In genomic region chr6:157272866-157273755, GRCh38 we compare ENCODE assay signal across 8 cellular contexts. TPM values are rescaled to one million over a fixed set of nuclear protein-coding genes. Genes with fewer than 3 reads are reported as not detected.
DNase-seq lines count a peak whose midpoint lies in the region; ATAC-seq and TF ChIP-seq lines count a peak whose summit lies in the region.

No MANE protein-coding gene starts in this region.

- H3K9me3 ChIP-seq in neural progenitor cell (ENCODE audit: low read depth), result no peaks in the 10 kb centered on the region

- TF ChIP-seq CTCF in GM12873 (IDR thresholded peaks at IDR 0.05; ENCODE audit: insufficient read depth, low read depth, low read length, missing control alignments) (peak; percentile 10), neural progenitor cell (IDR thresholded peaks at IDR 0.05) (peak; percentile 17)

- H3K27me3 ChIP-seq in neural progenitor cell, result peaks cover 35% of the 10 kb centered on the region

- H3K4me3 ChIP-seq in neural progenitor cell, result no peak overlapping the region

- H3K4me1 ChIP-seq in neural progenitor cell, result peaks cover 14% of the 10 kb centered on the region

- ATAC-seq in activated naive CD8-positive, alpha-beta T cell treated with anti-CD3 and anti-CD28 coated beads, Interleukin-2, amount 10 ng/mL, durations not matched to agents 7 days and 5 days (ENCODE audit: low read depth), result no peak
- ATAC-seq in GM21390 (IDR thresholded peaks at IDR 0.05; ENCODE audit: unreplicated experiment) (no peak), GM19023 (IDR thresholded peaks at IDR 0.05; ENCODE audit: unreplicated experiment) (no peak)

- H2AFZ ChIP-seq in neural progenitor cell (replicated peaks), result no peak overlapping the region

- no peaks in the 10 kb centered on the region for H3K79me2 ChIP-seq in neural progenitor cell (ENCODE audit: low read depth)

- H3K4me2 ChIP-seq in neural progenitor cell, result peak overlapping the region; percentile 91

- H3K4me1 Mint-ChIP-seq in activated naive CD8-positive, alpha-beta T cell treated with anti-CD3 and anti-CD28 coated beads, Interleukin-2, amount 10 ng/mL, durations not matched to agents 7 days and 5 days, result peaks cover 6% of the 10 kb centered on the region
- H3K4me1 Mint-ChIP-seq in neural progenitor cell, result peaks cover 25% of the 10 kb centered on the region

- H3K27ac Mint-ChIP-seq in activated naive CD8-positive, alpha-beta T cell treated with anti-CD3 and anti-CD28 coated beads, Interleukin-2, amount 10 ng/mL, durations not matched to agents 7 days and 5 days, result peak overlapping the region; percentile 89
- no peak overlapping the region for H3K27ac Mint-ChIP-seq in neural progenitor cell

- H3K4me3 Mint-ChIP-seq in activated naive CD8-positive, alpha-beta T cell treated with anti-CD3 and anti-CD28 coated beads, Interleukin-2, amount 10 ng/mL, durations not matched to agents 7 days and 5 days, result peak overlapping the region; percentile 92
- peak overlapping the region; percentile 48 for H3K4me3 Mint-ChIP-seq in neural progenitor cell

- H3K27ac ChIP-seq in neural progenitor cell, result no peak overlapping the region

- no peaks in the 10 kb centered on the region for H4K20me1 ChIP-seq in neural progenitor cell (ENCODE audit: low read depth)

- POLR2A ChIA-PET in activated naive CD8-positive, alpha-beta T cell treated with anti-CD3 and anti-CD28 coated beads, Interleukin-2, amount 10 ng/mL, durations not matched to agents 7 days and 5 days (lab: Charles Lee), result interaction anchor here (1.2 to 2.3 kb wide), 3 partner anchors 9 to 252 kb away, joined by 3 to 9 read pairs (median 9); no protein-coding TSS in a partner anchor

- DNase-seq in NCI-H345 (lab: John Stamatoyannopoulos, UW), result peak; percentile 63
- no peak for DNase-seq in activated naive CD8-positive, alpha-beta T cell treated with anti-CD3 and anti-CD28 coated beads, Interleukin-2, amount 10 ng/mL, durations not matched to agents 7 days and 5 days
- DNase-seq in neural progenitor cell (ENCODE audit: low spot score), result peak; percentile 37
- no peak for DNase-seq in NCI-H2029 (lab: John Stamatoyannopoulos, UW)
- no peak for DNase-seq in DMS79 (lab: John Stamatoyannopoulos, UW)

- no peaks in the 10 kb centered on the region for H3K36me3 ChIP-seq in neural progenitor cell

- no peak overlapping the region for H3K9ac ChIP-seq in neural progenitor cell

- H3F3A ChIP-seq in neural progenitor cell (ENCODE audit: low read depth), result peaks cover 25% of the 10 kb centered on the region

- H3K27me3 Mint-ChIP-seq in activated naive CD8-positive, alpha-beta T cell treated with anti-CD3 and anti-CD28 coated beads, Interleukin-2, amount 10 ng/mL, durations not matched to agents 7 days and 5 days, result peaks cover 8% of the 10 kb centered on the region
- peaks cover 8% of the 10 kb centered on the region for H3K27me3 Mint-ChIP-seq in neural progenitor cell (ENCODE audit: insufficient read depth, low read depth)

- H3K36me3 Mint-ChIP-seq in activated naive CD8-positive, alpha-beta T cell treated with anti-CD3 and anti-CD28 coated beads, Interleukin-2, amount 10 ng/mL, durations not matched to agents 7 days and 5 days, result peaks cover 7% of the 10 kb centered on the region
- peaks cover 6% of the 10 kb centered on the region for H3K36me3 Mint-ChIP-seq in neural progenitor cell

- peaks cover 8% of the 10 kb centered on the region for H3K9me3 Mint-ChIP-seq in activated naive CD8-positive, alpha-beta T cell treated with anti-CD3 and anti-CD28 coated beads, Interleukin-2, amount 10 ng/mL, durations not matched to agents 7 days and 5 days
- peaks cover 8% of the 10 kb centered on the region for H3K9me3 Mint-ChIP-seq in neural progenitor cell

RNA-seq across cellular contexts. Expression of gene TMEM242, which starts 50.2 kb away (rescaled TPM):
- total RNA-seq in activated naive CD8-positive, alpha-beta T cell treated with anti-CD3 and anti-CD28 coated beads, Interleukin-2, amount 10 ng/mL, durations not matched to agents 7 days and 5 days, result 10 to 100 TPM in 1 of 2 experiments, 1 to 10 TPM in 1; 9.2 to 10.1 TPM
- 8.8 and 9.9 TPM in 2 replicates for total RNA-seq in neural progenitor cell (ENCODE audit: low replicate concordance)

Comparison
In these comparisons a context has a peak if more than half of its experiments do, and no peak if none do; other contexts are left out.
1. DNase-seq: peak in NCI-H345 (single experiment) and neural progenitor cell (single experiment); none in activated naive CD8-positive, alpha-beta T cell treated with anti-CD3 and anti-CD28 coated beads, Interleukin-2, amount 10 ng/mL, durations not matched to agents 7 days and 5 days (single experiment), NCI-H2029 (single experiment) and DMS79 (single experiment).